Comparison of ENCODE assay signal across 1 cellular context in the genomic region with DNA sequence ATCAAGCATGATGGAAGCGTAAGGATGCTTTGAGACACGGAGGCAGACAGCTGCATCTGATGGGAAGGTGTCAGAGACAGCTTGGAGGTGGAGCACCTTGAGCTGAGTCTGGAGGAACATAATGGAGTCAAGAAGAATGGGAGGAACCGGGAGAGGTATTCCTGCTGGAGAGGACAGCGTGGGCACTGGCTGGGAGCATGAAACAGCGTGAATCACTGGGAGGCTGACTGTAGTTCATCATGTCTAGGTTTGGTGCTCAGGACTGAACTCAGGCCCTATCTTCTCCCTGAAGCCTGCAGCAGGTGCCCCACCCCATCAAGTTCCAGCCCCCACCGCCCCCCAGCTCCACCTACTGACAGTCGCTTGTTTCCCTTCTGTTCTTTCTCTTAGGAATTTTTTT.
TF ChIP-seq lines count a peak whose summit lies in the region.

No MANE protein-coding gene starts in this region.

TF ChIP-seq in GM12878, 131 proteins besides CTCF, POLR2A, EP300 and RAD21 (continued from another document):
- no peak for TF ChIP-seq TAF1 (IDR thresholded peaks at IDR 0.05; ENCODE audit: borderline replicate concordance, low read depth, low read length)
